8 cellular contexts compared by ENCODE assay signal in the genomic region with DNA sequence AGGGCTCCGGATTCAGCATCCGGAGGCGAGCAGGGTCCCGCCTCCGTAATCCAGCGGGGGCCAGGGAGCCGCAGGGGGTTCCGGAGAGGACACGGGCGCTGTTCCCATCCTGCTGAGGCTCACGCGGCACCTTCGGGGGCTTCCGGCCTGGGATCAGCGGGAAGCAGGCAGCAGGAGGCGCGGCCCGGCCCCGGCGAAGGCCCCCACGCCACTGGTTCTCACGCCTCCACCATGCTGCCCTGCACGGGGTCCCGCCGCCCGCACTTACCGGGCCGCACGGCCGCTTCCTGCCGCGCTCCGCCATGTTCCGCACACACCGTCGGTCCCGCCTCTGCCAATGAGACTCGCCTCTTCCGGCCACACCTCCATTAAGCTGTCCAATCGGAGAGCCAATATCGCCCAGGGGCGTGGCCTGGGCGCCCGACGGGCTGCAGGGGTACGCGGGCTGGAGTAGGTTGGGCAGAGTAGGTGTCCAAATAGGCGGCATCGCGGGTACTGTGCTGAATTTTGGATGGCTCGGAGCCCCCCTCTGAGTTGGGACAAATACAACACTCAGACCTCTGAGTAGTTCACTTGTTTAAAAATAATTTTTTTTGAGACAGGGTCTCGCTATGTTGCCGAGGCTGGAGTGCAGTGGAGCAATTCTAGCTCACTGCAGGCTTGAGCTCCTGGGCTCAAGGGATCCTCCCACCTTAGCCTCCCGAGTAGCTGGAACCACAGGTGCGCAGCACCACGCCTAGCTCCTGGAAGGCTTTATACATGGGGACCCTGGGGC. TPM values are rescaled to one million over a fixed set of nuclear protein-coding genes. Genes with fewer than 3 reads are reported as not detected.
DNase-seq lines count a peak whose midpoint lies in the region; ATAC-seq, FAIRE-seq and TF ChIP-seq lines count a peak whose summit lies in the region.

A gene with protein sequence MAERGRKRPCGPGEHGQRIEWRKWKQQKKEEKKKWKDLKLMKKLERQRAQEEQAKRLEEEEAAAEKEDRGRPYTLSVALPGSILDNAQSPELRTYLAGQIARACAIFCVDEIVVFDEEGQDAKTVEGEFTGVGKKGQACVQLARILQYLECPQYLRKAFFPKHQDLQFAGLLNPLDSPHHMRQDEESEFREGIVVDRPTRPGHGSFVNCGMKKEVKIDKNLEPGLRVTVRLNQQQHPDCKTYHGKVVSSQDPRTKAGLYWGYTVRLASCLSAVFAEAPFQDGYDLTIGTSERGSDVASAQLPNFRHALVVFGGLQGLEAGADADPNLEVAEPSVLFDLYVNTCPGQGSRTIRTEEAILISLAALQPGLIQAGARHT (minus strand): TSS at position 318 of the 775 bp plus-strand sequence. CDS start 14 bp downstream, at position 304.

- H3K4me1 ChIP-seq in ACC112 (ENCODE audit: control insufficient read depth, insufficient read depth, low read length, unreplicated experiment) (peaks cover 7% of the 10 kb centered on the region), smooth muscle cell (ENCODE audit: low read depth) (peaks cover 8% of the 10 kb centered on the region)

- H3K27ac ChIP-seq in ACC112 (ENCODE audit: low read depth, low read length) (no peak within 1 kb of the TSS), smooth muscle cell (ENCODE audit: low read depth) (no peak within 1 kb of the TSS)

- H3F3A ChIP-seq in smooth muscle cell (ENCODE audit: low read depth), result no peaks in the 10 kb centered on the region

- H2AFZ ChIP-seq in ACC112 (ENCODE audit: low read length, unreplicated experiment) (peak within 1 kb of the TSS; percentile 34), smooth muscle cell (ENCODE audit: low read depth) (peak within 1 kb of the TSS; percentile 91)

- H3K4me2 ChIP-seq in smooth muscle cell, result peak within 1 kb of the TSS; percentile 98

- H3K36me3 ChIP-seq in ACC112 (ENCODE audit: insufficient read depth, low read length) (peaks cover 5% of the 10 kb centered on the region; the same call in 1 of the 2 replicates), bronchial epithelial cell (ENCODE audit: control insufficient read depth, insufficient read depth, low read length) (peaks cover 23% of the 10 kb centered on the region), smooth muscle cell (ENCODE audit: low read depth) (no peaks in the 10 kb centered on the region)

- H3K9ac ChIP-seq in smooth muscle cell (ENCODE audit: low read depth), result peak within 1 kb of the TSS; percentile 66

- TF ChIP-seq CTCF in WI38 (IDR thresholded peaks at IDR 0.05; ENCODE audit: low read depth, low read length) (no peak), bronchial epithelial cell (IDR thresholded peaks at IDR 0.05; ENCODE audit: insufficient read depth, low read length, severe bottlenecking) (no peak), smooth muscle cell (IDR thresholded peaks at IDR 0.05; ENCODE audit: borderline replicate concordance, insufficient read depth, poor library complexity, severe bottlenecking) (no peak)

- no peak for FAIRE-seq in bronchial epithelial cell (lab: Jason Lieb, UNC)

- 2% methylated on average over 49 of the region's 56 CpGs for WGBS in smooth muscle cell (ENCODE audit: low lambda C conversion rate)

- H3K79me2 ChIP-seq in ACC112 (ENCODE audit: control insufficient read depth, insufficient read depth, low read length, unreplicated experiment) (peaks cover 11% of the 10 kb centered on the region), smooth muscle cell (ENCODE audit: low read depth) (no peaks in the 10 kb centered on the region)

- H3K4me3 ChIP-seq in ACC112 (ENCODE audit: low read depth, low read length) (peak within 1 kb of the TSS; percentile 85), WI38 (ENCODE audit: low read depth, low read length) (peak within 1 kb of the TSS; percentile 91), bronchial epithelial cell (ENCODE audit: low read depth, low read length) (peak within 1 kb of the TSS; percentile 85), smooth muscle cell (peak within 1 kb of the TSS; percentile 71)

- H3K27me3 ChIP-seq in ACC112 (ENCODE audit: insufficient read depth, low read length), result no peaks in the 10 kb centered on the region
- H3K27me3 ChIP-seq in bronchial epithelial cell (ENCODE audit: control insufficient read depth, insufficient read depth, low read length), result no peaks in the 10 kb centered on the region
- no peaks in the 10 kb centered on the region for H3K27me3 ChIP-seq in smooth muscle cell (ENCODE audit: low read depth)

- H4K20me1 ChIP-seq in smooth muscle cell (ENCODE audit: low read depth), result no peaks in the 10 kb centered on the region

- H3K9me3 ChIP-seq in smooth muscle cell (replicated peaks; ENCODE audit: low read depth), result no peaks in the 10 kb centered on the region

- ATAC-seq in GM18870 (IDR thresholded peaks at IDR 0.05; ENCODE audit: unreplicated experiment) (peak; percentile 82), HG03135 (IDR thresholded peaks at IDR 0.05; ENCODE audit: unreplicated experiment) (peak; percentile 98)

- DNase-seq in NCI-H2196 treated with DMSO at 0.1 percent for 48 hours (lab: John Stamatoyannopoulos, UW; ENCODE audit: unreplicated experiment) (peak; percentile 82), bronchial epithelial cell (ENCODE audit: low read depth) (peak; percentile 84), iPS-NIHi11 (ENCODE audit: low spot score) (peak; percentile 100), smooth muscle cell (lab: John Stamatoyannopoulos, UW; ENCODE audit: unreplicated experiment) (peak; percentile 64)

RNA-seq across cellular contexts. Expression of the gene that starts here (rescaled TPM):
- total RNA-seq in bronchial epithelial cell (10.4 and 14.0 TPM in 2 replicates), smooth muscle cell (6.2 and 8.7 TPM in 2 replicates)
- 44.8 and 50.4 TPM in 2 replicates for polyA plus RNA-seq in smooth muscle cell
